In the genomic region with DNA sequence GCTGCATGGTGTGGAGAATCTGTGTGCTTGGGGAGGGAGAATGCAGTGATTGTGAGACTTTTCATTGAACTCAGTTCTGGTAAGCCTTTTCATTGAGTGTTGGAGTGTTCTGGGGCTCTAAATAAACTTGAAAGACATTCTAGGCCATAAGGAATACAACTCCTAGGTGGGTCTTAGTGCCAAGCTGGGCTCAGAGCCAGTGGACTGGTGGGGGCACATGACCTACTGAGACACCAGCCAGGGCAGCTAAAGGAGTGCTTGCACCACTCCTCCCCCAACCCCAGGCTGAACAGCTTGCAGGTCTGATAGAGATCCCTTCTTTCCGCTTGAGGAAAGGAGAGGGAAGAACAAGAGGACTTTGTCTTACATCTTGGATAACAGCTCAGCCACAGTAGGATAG, we compare ENCODE assay signal across 12 cellular contexts. TPM values are rescaled to one million over a fixed set of nuclear protein-coding genes. Genes with fewer than 3 reads are reported as not detected.
DNase-seq lines count a peak whose midpoint lies in the region; ATAC-seq lines count a peak whose summit lies in the region.
"Had no signal": no experiment of that assay in that cellular context is flagged by ENCODE, and none has a peak within 500 bp of the region (broad histone marks: within the 10 kb centered on the region; RNA-seq: fewer than 3 reads in every experiment).

No MANE protein-coding gene starts in this region.

- intact Hi-C loops in Right ventricle myocardium superior (cut with DNase I) (no loop called here), cardiac septum (cut with DNase I) (no loop called here)

- DNase-seq in Right ventricle myocardium superior (no peak), cardiac septum (ENCODE audit: low spot score) (no peak), NCI-H69 (lab: John Stamatoyannopoulos, UW) (peak; percentile 1), medulla oblongata (ENCODE audit: extremely low spot score) (peak; percentile 38), DMS53 (lab: John Stamatoyannopoulos, UW) (no peak), foreskin melanocyte (no peak)
- no peak for DNase-seq in effector CD4-positive, alpha-beta T cell
- DNase-seq: 8988T; AML-193; CD4-positive, CD25-positive, alpha-beta regulatory T cell; GF-D8; IMR-90 had no signal

- peak; percentile 39 for ATAC-seq in Right ventricle myocardium superior (ENCODE audit: poor library complexity)

RNA-seq across cellular contexts. Expression of a gene that starts 21.7 kb away (rescaled TPM):
- total RNA-seq in Right ventricle myocardium superior (114 TPM), cardiac septum (144 TPM)

Comparison
In these comparisons a context has a peak if more than half of its experiments do, and no peak if none do; other contexts are left out.
1. DNase-seq: peak in NCI-H69 (single experiment) and medulla oblongata (single experiment); none in Right ventricle myocardium superior (single experiment), cardiac septum (single experiment), effector CD4-positive, alpha-beta T cell (single experiment), DMS53 (single experiment) and foreskin melanocyte (single experiment).